8 cellular contexts compared by ENCODE assay signal in the genomic region with DNA sequence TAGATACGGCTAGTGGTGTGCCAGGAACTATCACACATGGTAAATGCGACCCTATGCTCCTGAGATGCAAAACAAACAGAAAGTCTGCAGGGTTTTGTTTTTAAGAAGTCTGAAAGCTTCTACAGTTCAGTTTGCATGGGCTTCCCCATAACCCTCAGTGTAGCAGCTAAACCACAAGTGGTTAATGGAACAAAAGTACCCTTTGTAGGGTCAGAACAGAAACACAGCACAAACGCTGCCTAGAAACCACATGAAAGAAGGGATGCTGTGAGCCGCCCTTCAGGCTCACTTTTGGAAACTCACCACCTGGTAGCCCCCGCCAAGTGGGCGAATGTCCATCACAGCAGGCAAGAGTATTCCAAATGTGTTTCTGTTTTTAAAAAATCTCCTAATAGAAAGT. TPM values are rescaled to one million over a fixed set of nuclear protein-coding genes. Genes with fewer than 3 reads are reported as not detected.
DNase-seq lines count a peak whose midpoint lies in the region; ATAC-seq and TF ChIP-seq lines count a peak whose summit lies in the region.

No MANE protein-coding gene starts in this region.

- H3K4me2 ChIP-seq in SK-N-SH: no peak overlapping the region

- H3K4me3 ChIP-seq in adrenal gland: no peak overlapping the region
- H3K4me3 ChIP-seq in upper lobe of left lung: no peak overlapping the region
- H3K4me3 ChIP-seq in SK-N-SH (ENCODE audit: low read depth in 2 of 2, low read length in 1 of 2): no peak overlapping the region

- no peak overlapping the region for H2AFZ ChIP-seq in SK-N-SH (ENCODE audit: low read depth)

- H3K9me3 ChIP-seq in adrenal gland (replicated peaks in 1 of 3) (no peaks in the 10 kb centered on the region), upper lobe of left lung (no peaks in the 10 kb centered on the region), SK-N-SH (no peaks in the 10 kb centered on the region)

- TF ChIP-seq EP300 in upper lobe of left lung (IDR thresholded peaks at IDR 0.05) (no peak), SK-N-SH (IDR thresholded peaks at IDR 0.05; ENCODE audit: borderline replicate concordance in 1 of 2, low read depth in 1 of 2, low read length in 1 of 2) (no peak)

- CTCF ChIA-PET in T-cell (lab: Charles Lee) (no interaction called here), SK-N-SH (lab: Yijun Ruan, JAX) (interaction anchor here (1.0 kb wide), 1 partner anchor 59 kb away, joined by 3 read pairs; no protein-coding TSS in a partner anchor)

- H3K4me1 ChIP-seq in adrenal gland (replicated peaks in 1 of 2): peaks cover 17 to 27% of the 10 kb centered on the region in 2 donors
- H3K4me1 ChIP-seq in upper lobe of left lung: peaks cover 31 to 55% (median 45%) of the 10 kb centered on the region in 4 donors
- peaks cover 26 to 47% of the 10 kb centered on the region in 2 experiments for H3K4me1 ChIP-seq in SK-N-SH (ENCODE audit: control insufficient read depth in 1 of 2, insufficient read depth in 2 of 2, low read depth in 1 of 2, low read length in 1 of 2)

- no peaks in the 10 kb centered on the region for H3K36me3 Mint-ChIP-seq in T-cell

- no peaks in the 10 kb centered on the region for H3K27me3 Mint-ChIP-seq in T-cell

- peaks cover 45% of the 10 kb centered on the region; the same call in 1 of the 2 replicates for H3K79me2 ChIP-seq in SK-N-SH (ENCODE audit: insufficient read depth)

- no peak overlapping the region for H3K9ac ChIP-seq in SK-N-SH

- no peak overlapping the region for H3K27ac Mint-ChIP-seq in T-cell

- peak; percentile 94 for ATAC-seq in GM19035 (IDR thresholded peaks at IDR 0.05; ENCODE audit: unreplicated experiment)
- ATAC-seq in HG02870 (IDR thresholded peaks at IDR 0.05; ENCODE audit: unreplicated experiment): peak; percentile 94
- peak in 3 of 4 experiments; percentile 17 to 67 (median 29) for ATAC-seq in T-cell (replicated peaks in 1 of 4)
- ATAC-seq in upper lobe of left lung (ENCODE audit: low FRiP score in 2 of 2): no peak

- peak overlapping the region in 2 of 3 donors; percentile 13 to 17 for H3K4me3 Mint-ChIP-seq in T-cell

- H3K9me3 Mint-ChIP-seq in T-cell: no peaks in the 10 kb centered on the region

- intact Hi-C loops in adrenal gland (cut with DNase I): no loop called here

- H3K36me3 ChIP-seq in adrenal gland (replicated peaks in 1 of 2): no peaks in the 10 kb centered on the region
- no peaks in the 10 kb centered on the region for H3K36me3 ChIP-seq in upper lobe of left lung
- H3K36me3 ChIP-seq in SK-N-SH (replicated peaks in 1 of 2; ENCODE audit: control insufficient read depth in 1 of 2, insufficient read depth in 2 of 2, low read length in 1 of 2): no peaks in the 10 kb centered on the region

- H3K27ac ChIP-seq in adrenal gland (no peak overlapping the region), upper lobe of left lung (no peak overlapping the region), SK-N-SH (ENCODE audit: low read depth in 2 of 2, low read length in 1 of 2) (no peak overlapping the region)

- POLR2A ChIA-PET in T-cell (lab: Charles Lee): no interaction called here
- POLR2A ChIA-PET in SK-N-SH (lab: Yijun Ruan, JAX): no interaction called here

- WGBS in adrenal gland, 4 donors: 78 to 87% (median 83%) methylated on average over 6 of the region's 6 CpGs
- 59 to 66% methylated on average over 6 of the region's 6 CpGs for WGBS in upper lobe of left lung, 2 donors
- WGBS in SK-N-SH (ENCODE audit: low lambda C conversion rate): 93% methylated on average over 6 of the region's 6 CpGs

- DNase-seq in T-cell: no peak
- peak; percentile 55 for DNase-seq in putamen (ENCODE audit: low spot score)
- no peak for DNase-seq in adrenal gland
- no peak for DNase-seq in upper lobe of left lung
- no peak for DNase-seq in ureter (ENCODE audit: low spot score)
- DNase-seq in SK-N-SH: no peak

- TF ChIP-seq POLR2A in adrenal gland (IDR thresholded peaks at IDR 0.05): no peak
- TF ChIP-seq POLR2A in upper lobe of left lung (IDR thresholded peaks at IDR 0.05): no peak

- peaks cover 19% of the 10 kb centered on the region for H3F3A ChIP-seq in SK-N-SH (replicated peaks; ENCODE audit: insufficient read depth)

- no peak for TF ChIP-seq RAD21 in SK-N-SH (IDR thresholded peaks at IDR 0.05; ENCODE audit: low read length)

- no peaks in the 10 kb centered on the region for H3K9me2 ChIP-seq in SK-N-SH

- TF ChIP-seq CTCF in adrenal gland (IDR thresholded peaks at IDR 0.05) (no peak), upper lobe of left lung (IDR thresholded peaks at IDR 0.05) (no peak), SK-N-SH (IDR thresholded peaks at IDR 0.05) (no peak)

- H3K4me1 Mint-ChIP-seq in T-cell: peaks cover 22 to 29% (median 28%) of the 10 kb centered on the region in 3 donors

- no peaks in the 10 kb centered on the region; the same call in 1 of the 2 replicates for H4K20me1 ChIP-seq in SK-N-SH (ENCODE audit: insufficient read depth)

- H3K27me3 ChIP-seq in adrenal gland (no peaks in the 10 kb centered on the region), upper lobe of left lung (no peaks in the 10 kb centered on the region), SK-N-SH (ENCODE audit: insufficient read depth) (no peaks in the 10 kb centered on the region)

TF ChIP-seq in SK-N-SH, 30 proteins besides CTCF, POLR2A, EP300 and RAD21 (continues in another document):
- no peak for TF ChIP-seq YY1 (IDR thresholded peaks at IDR 0.05; ENCODE audit: low read depth)
- TF ChIP-seq, protein P1, sequence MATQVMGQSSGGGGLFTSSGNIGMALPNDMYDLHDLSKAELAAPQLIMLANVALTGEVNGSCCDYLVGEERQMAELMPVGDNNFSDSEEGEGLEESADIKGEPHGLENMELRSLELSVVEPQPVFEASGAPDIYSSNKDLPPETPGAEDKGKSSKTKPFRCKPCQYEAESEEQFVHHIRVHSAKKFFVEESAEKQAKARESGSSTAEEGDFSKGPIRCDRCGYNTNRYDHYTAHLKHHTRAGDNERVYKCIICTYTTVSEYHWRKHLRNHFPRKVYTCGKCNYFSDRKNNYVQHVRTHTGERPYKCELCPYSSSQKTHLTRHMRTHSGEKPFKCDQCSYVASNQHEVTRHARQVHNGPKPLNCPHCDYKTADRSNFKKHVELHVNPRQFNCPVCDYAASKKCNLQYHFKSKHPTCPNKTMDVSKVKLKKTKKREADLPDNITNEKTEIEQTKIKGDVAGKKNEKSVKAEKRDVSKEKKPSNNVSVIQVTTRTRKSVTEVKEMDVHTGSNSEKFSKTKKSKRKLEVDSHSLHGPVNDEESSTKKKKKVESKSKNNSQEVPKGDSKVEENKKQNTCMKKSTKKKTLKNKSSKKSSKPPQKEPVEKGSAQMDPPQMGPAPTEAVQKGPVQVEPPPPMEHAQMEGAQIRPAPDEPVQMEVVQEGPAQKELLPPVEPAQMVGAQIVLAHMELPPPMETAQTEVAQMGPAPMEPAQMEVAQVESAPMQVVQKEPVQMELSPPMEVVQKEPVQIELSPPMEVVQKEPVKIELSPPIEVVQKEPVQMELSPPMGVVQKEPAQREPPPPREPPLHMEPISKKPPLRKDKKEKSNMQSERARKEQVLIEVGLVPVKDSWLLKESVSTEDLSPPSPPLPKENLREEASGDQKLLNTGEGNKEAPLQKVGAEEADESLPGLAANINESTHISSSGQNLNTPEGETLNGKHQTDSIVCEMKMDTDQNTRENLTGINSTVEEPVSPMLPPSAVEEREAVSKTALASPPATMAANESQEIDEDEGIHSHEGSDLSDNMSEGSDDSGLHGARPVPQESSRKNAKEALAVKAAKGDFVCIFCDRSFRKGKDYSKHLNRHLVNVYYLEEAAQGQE (IDR thresholded peaks at IDR 0.05; ENCODE audit: low read depth, low read length): no peak
- no peak for TF ChIP-seq RXRA (IDR thresholded peaks at IDR 0.05; ENCODE audit: borderline replicate concordance, low read depth)
- no peak for TF ChIP-seq GABPA (IDR thresholded peaks at IDR 0.05; ENCODE audit: low read depth)
- TF ChIP-seq, protein P2, sequence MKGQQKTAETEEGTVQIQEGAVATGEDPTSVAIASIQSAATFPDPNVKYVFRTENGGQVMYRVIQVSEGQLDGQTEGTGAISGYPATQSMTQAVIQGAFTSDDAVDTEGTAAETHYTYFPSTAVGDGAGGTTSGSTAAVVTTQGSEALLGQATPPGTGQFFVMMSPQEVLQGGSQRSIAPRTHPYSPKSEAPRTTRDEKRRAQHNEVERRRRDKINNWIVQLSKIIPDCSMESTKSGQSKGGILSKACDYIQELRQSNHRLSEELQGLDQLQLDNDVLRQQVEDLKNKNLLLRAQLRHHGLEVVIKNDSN (IDR thresholded peaks at IDR 0.05; ENCODE audit: borderline replicate concordance, low read depth): no peak
- no peak for TF ChIP-seq EZH2phosphoT487 (IDR thresholded peaks at IDR 0.05; ENCODE audit: borderline replicate concordance, low read depth)
- TF ChIP-seq TAF1 (IDR thresholded peaks at IDR 0.05; ENCODE audit: borderline replicate concordance, low read depth, low read length): no peak
- TF ChIP-seq ELF1 (IDR thresholded peaks at IDR 0.05): no peak
- TF ChIP-seq SIN3A (IDR thresholded peaks at IDR 0.05; ENCODE audit: borderline replicate concordance, low read depth, low read length): no peak
- TF ChIP-seq FOSL2 (IDR thresholded peaks at IDR 0.05; ENCODE audit: borderline replicate concordance, low read depth): no peak
- TF ChIP-seq MXI1 (IDR thresholded peaks at IDR 0.05; ENCODE audit: low read depth, low read length): no peak
- no peak for TF ChIP-seq JUND (IDR thresholded peaks at IDR 0.05)
- TF ChIP-seq RFX5 (IDR thresholded peaks at IDR 0.05; ENCODE audit: low read length): no peak
- TF ChIP-seq SMC3 (IDR thresholded peaks at IDR 0.05; ENCODE audit: low read depth, low read length): no peak

RNA-seq across cellular contexts. Expression of a gene that starts 46.2 kb away (rescaled TPM):
- 1 to 10 TPM in 4 of 5 donors, under 1 TPM in 1; 0.54 to 2.5 (median 2.0) TPM for total RNA-seq in T-cell
- total RNA-seq in adrenal gland: 10 to 100 TPM in 7 of 8 donors, 1 to 10 TPM in 1; 9.7 to 27.7 (median 18.6) TPM
- 10 to 100 TPM in 2 of 3 donors, 1 to 10 TPM in 1; 6.4 to 12.7 (median 10.9) TPM for polyA plus RNA-seq in adrenal gland
- 10 to 100 TPM; 35.6 to 78.1 (median 55.5) TPM for total RNA-seq in upper lobe of left lung
- total RNA-seq in ureter: 68.4 TPM
- polyA plus RNA-seq in SK-N-SH (2012; rRNA removed): 22.1 and 26.8 TPM in 2 replicates
- 21.0 and 25.1 TPM in 2 replicates for polyA plus RNA-seq in SK-N-SH (2012; cell fraction: cytosol; rRNA removed)
- polyA plus RNA-seq in SK-N-SH (2012; cell fraction: nucleus; rRNA removed): 24.4 and 33.8 TPM in 2 replicates

Comparison
In these comparisons a context has a peak if more than half of its experiments do, and no peak if none do; other contexts are left out.
1. ATAC-seq: peak in GM19035 (single experiment), HG02870 (single experiment) and T-cell (3 of 4); none in upper lobe of left lung (0 of 2).